ENCODE assay signal across 2 cellular contexts in the genomic region with DNA sequence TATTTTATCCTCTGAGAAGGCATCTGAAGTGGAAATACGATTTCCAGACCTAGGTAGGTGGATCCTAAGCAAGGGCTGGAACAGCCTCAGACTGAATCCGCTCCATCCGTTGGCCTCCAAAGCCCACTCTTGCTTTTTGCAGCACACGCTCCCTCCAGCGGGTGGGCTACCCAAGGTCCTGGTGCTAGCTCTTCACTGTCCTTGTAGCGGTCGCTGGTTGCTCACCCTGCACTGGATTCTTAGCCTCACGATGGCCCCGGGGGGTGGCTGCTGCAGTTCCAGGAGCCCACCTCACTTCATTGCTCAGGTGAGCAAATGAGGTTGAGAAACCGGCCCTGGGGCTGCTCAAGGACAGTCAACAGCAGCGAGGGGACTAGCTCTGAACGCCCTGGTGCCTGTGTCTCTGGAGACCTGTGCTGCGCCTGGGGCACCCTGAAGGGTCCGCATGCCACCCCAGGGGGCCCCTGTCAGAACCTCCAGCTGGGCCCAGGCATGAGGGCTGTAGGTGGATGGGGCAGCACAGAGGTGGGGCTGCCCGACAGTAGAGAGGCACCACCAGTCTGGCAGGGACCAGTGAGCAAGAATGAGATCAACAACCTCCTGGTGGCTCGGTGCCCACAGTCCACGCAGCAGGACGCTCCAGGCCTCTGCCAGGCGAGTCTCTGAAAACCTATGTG.
TF ChIP-seq lines count a peak whose summit lies in the region.

No MANE protein-coding gene starts in this region.

TF ChIP-seq in HCT116, 20 proteins besides CTCF, POLR2A, EP300 and RAD21:
- TF ChIP-seq EGR1 (IDR thresholded peaks at IDR 0.05; ENCODE audit: low read depth), result no peak
- no peak for TF ChIP-seq YY1 (IDR thresholded peaks at IDR 0.05; ENCODE audit: extremely low read depth, insufficient replicate concordance, low read depth, low read length)

TF ChIP-seq in K562, 482 proteins besides CTCF, POLR2A, EP300 and RAD21:
- 0 out of 2 replicates have a peak, but pooled peaks have one; percentile 24 for TF ChIP-seq POLR2G (IDR thresholded peaks at IDR 0.05; ENCODE audit: low read depth, low read length)
- TF ChIP-seq ZNF24 (IDR thresholded peaks at IDR 0.05), result no peak
- TF ChIP-seq, protein P1, sequence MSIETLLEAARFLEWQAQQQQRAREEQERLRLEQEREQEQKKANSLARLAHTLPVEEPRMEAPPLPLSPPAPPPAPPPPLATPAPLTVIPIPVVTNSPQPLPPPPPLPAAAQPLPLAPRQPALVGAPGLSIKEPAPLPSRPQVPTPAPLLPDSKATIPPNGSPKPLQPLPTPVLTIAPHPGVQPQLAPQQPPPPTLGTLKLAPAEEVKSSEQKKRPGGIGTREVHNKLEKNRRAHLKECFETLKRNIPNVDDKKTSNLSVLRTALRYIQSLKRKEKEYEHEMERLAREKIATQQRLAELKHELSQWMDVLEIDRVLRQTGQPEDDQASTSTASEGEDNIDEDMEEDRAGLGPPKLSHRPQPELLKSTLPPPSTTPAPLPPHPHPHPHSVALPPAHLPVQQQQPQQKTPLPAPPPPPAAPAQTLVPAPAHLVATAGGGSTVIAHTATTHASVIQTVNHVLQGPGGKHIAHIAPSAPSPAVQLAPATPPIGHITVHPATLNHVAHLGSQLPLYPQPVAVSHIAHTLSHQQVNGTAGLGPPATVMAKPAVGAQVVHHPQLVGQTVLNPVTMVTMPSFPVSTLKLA (conservative IDR thresholded peaks at IDR 0.05), result no peak
- peak; percentile 40 for TF ChIP-seq RBFOX2 (IDR thresholded peaks at IDR 0.05; ENCODE audit: low read depth, low read length)
- no peak for TF ChIP-seq NR3C1 (CRISPR knock-in tag; IDR thresholded peaks at IDR 0.05)
- TF ChIP-seq FOXJ2 (tag; IDR thresholded peaks at IDR 0.05), result no peak
- TF ChIP-seq POLR2AphosphoS5 (IDR thresholded peaks at IDR 0.05; ENCODE audit: control insufficient read depth, insufficient read depth, low read depth, low read length), result no peak; the same call in 1 of the 2 replicates
- no peak for TF ChIP-seq BHLHE40 (IDR thresholded peaks at IDR 0.05; ENCODE audit: low read length)
- TF ChIP-seq ZNF140 (CRISPR knock-in tag; IDR thresholded peaks at IDR 0.05), result no peak
- no peak for TF ChIP-seq L3MBTL2 (IDR thresholded peaks at IDR 0.05)
